ENCODE assay signal across 1 cellular context in genomic region chr9:121770415-121771273, GRCh38.
TF ChIP-seq lines count a peak whose summit lies in the region.

No MANE protein-coding gene starts in this region.

TF ChIP-seq in GM23338, 12 proteins besides CTCF, POLR2A, EP300 and RAD21 (continued from another document):
- TF ChIP-seq CREB1 (CRISPR knock-in tag; IDR thresholded peaks at IDR 0.05; ENCODE audit: low read depth), result no peak
- no peak for TF ChIP-seq JUNB (IDR thresholded peaks at IDR 0.05; ENCODE audit: unreplicated experiment)
- TF ChIP-seq ZNF114 (CRISPR knock-in tag; IDR thresholded peaks at IDR 0.05), result no peak
- TF ChIP-seq NANOG (IDR thresholded peaks at IDR 0.05; ENCODE audit: borderline replicate concordance), result no peak
- no peak for TF ChIP-seq ZNF462 (CRISPR knock-in tag; IDR thresholded peaks at IDR 0.05)
- no peak for TF ChIP-seq POLR2AphosphoS5 (IDR thresholded peaks at IDR 0.05; ENCODE audit: low read depth)
- TF ChIP-seq EZH2 (IDR thresholded peaks at IDR 0.05; ENCODE audit: low read depth, unreplicated experiment), result no peak
- TF ChIP-seq ETS1 (IDR thresholded peaks at IDR 0.05), result no peak
- no peak for TF ChIP-seq REST (IDR thresholded peaks at IDR 0.05; ENCODE audit: unreplicated experiment)
TF ChIP-seq in GM23338: peak in this region for 0.
